ENCODE assay signal across 23 cellular contexts in the genomic region with DNA sequence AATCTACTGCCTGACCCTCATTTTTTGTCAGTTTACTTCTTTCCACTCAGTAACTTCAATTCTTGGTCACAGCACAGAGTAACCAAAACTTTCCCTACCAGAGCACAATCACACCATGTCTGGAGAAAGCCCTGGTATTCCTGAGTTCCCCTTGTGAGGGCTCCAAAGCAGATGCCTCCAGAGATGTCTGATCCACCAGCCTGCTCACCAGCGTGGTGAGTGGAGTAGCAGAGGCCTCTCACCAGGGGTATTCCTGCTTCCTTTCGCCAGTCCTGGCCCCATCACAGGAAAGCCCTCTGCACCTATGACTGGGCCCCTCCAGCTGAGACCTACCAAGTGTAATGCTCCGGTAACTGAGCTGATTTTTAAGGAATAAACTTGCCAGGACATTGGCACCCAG.
"Had no signal": no experiment of that assay in that cellular context is flagged by ENCODE, and none has a peak within 500 bp of the region (broad histone marks: within the 10 kb centered on the region; RNA-seq: fewer than 3 reads in every experiment).

No MANE protein-coding gene starts in this region.

- H3K4me1 ChIP-seq: colonic mucosa, esophagus squamous epithelium, foreskin keratinocyte, gastrocnemius medialis, gastroesophageal sphincter had no signal

- H3K9me3 Mint-ChIP-seq: effector memory CD8-positive, alpha-beta T cell; endodermal cell had no signal

- H3K4me3 Mint-ChIP-seq: dendritic cell treated with granulocyte-macrophage colony-stimulating factor and Interleukin-4, amounts not matched to agents 40 ng/mL and 50 ng/mL, for 4 days; effector memory CD8-positive, alpha-beta T cell; endodermal cell had no signal

- H3K27ac ChIP-seq: colonic mucosa, coronary artery, dorsolateral prefrontal cortex, epithelial cell of prostate, esophagus squamous epithelium, foreskin keratinocyte, gastrocnemius medialis, gastroesophageal sphincter, heart left ventricle, heart right ventricle had no signal

- H3K36me3 ChIP-seq: colonic mucosa, esophagus squamous epithelium, gastrocnemius medialis, gastroesophageal sphincter, heart left ventricle, heart right ventricle had no signal

- ATAC-seq: effector memory CD8-positive, alpha-beta T cell; esophagus mucosa; foreskin keratinocyte; gastrocnemius medialis; gastroesophageal sphincter; heart left ventricle; heart right ventricle had no signal

- DNase-seq: colonic mucosa; cortex of kidney; dermis blood vessel endothelial cell; dorsolateral prefrontal cortex; effector CD8-positive, alpha-beta T cell; effector memory CD4-positive, alpha-beta T cell; effector memory CD8-positive, alpha-beta T cell; endodermal cell; erythroblast; esophagus squamous epithelium; foreskin fibroblast; foreskin keratinocyte; foreskin melanocyte; gastrocnemius medialis; glutamatergic neuron; head of caudate nucleus; heart left ventricle; heart right ventricle had no signal

- H3K4me1 Mint-ChIP-seq: endodermal cell had no signal

- H3K27ac Mint-ChIP-seq: dendritic cell treated with granulocyte-macrophage colony-stimulating factor and Interleukin-4, amounts not matched to agents 40 ng/mL and 50 ng/mL, for 4 days; effector memory CD8-positive, alpha-beta T cell; endodermal cell had no signal

- H3K4me3 ChIP-seq: colonic mucosa, coronary artery, dorsolateral prefrontal cortex, esophagus squamous epithelium, gastrocnemius medialis, gastroesophageal sphincter, heart left ventricle, heart right ventricle had no signal

- H3K27me3 ChIP-seq: colonic mucosa, dorsolateral prefrontal cortex, esophagus squamous epithelium, foreskin keratinocyte, gastrocnemius medialis, gastroesophageal sphincter, heart left ventricle, heart right ventricle had no signal

- H3K9me3 ChIP-seq: colonic mucosa, esophagus squamous epithelium, gastrocnemius medialis, gastroesophageal sphincter, heart left ventricle, heart right ventricle had no signal
